ENCODE assay signal across 24 cellular contexts in genomic region chr9:86842573-86842972, GRCh38.
"Had no signal": no experiment of that assay in that cellular context is flagged by ENCODE, and none has a peak within 500 bp of the region (broad histone marks: within the 10 kb centered on the region; RNA-seq: fewer than 3 reads in every experiment).

No MANE protein-coding gene starts in this region.

- H3K27me3 Mint-ChIP-seq: activated CD8-positive, alpha-beta T cell treated with anti-CD3 and anti-CD28 coated beads for 36 hours; activated naive CD8-positive, alpha-beta T cell treated with anti-CD3 and anti-CD28 coated beads, Interleukin-2, amount 10 ng/mL, durations not matched to agents 7 days and 5 days had no signal

- DNase-seq: activated CD4-positive, alpha-beta T cell treated with anti-CD3 and anti-CD28 coated beads for 36 hours; activated CD4-positive, alpha-beta T cell treated with anti-CD3 and anti-CD28 coated beads, Interleukin-2, amount 50 U/mL, for 1 hour; activated CD8-positive, alpha-beta memory T cell treated with anti-CD3 and anti-CD28 coated beads, Interleukin-2, amount 50 U/mL, for 4 hours; activated CD8-positive, alpha-beta T cell treated with anti-CD3 and anti-CD28 coated beads for 36 hours; activated naive CD4-positive, alpha-beta T cell treated with anti-CD3 and anti-CD28 coated beads, Interleukin-2, amount 50 U/mL, for 16 hours; activated naive CD8-positive, alpha-beta T cell treated with anti-CD3 and anti-CD28 coated beads, Interleukin-2, amount 10 ng/mL, durations not matched to agents 7 days and 5 days; aorta; central memory CD4-positive, alpha-beta T cell; Karpas-422; MM.1S; NCI-H1436; NCI-H1694 treated with DMSO at 0.1 percent for 48 hours; NCI-H510A treated with DMSO at 0.1 percent for 48 hours; NCI-H69; NK-92 treated with Interleukin-12 subunit alpha and Interleukin-12 subunit beta, amount 100 ng/mL, for 24 hours; OCI-M1; RPMI8226; T-helper 1 cell; WERI-Rb-1 had no signal

- ATAC-seq: activated CD4-positive, alpha-beta T cell treated with anti-CD3 and anti-CD28 coated beads for 36 hours; activated CD8-positive, alpha-beta T cell treated with anti-CD3 and anti-CD28 coated beads for 36 hours; body of pancreas; Panc1; Right ventricle myocardium inferior had no signal

- H3K27ac ChIP-seq: adrenal gland, body of pancreas, SK-N-MC, WERI-Rb-1 had no signal

- H3K36me3 Mint-ChIP-seq: activated naive CD8-positive, alpha-beta T cell treated with anti-CD3 and anti-CD28 coated beads, Interleukin-2, amount 10 ng/mL, durations not matched to agents 7 days and 5 days had no signal

- H3K4me3 ChIP-seq: adrenal gland, body of pancreas, SK-N-MC had no signal

- H3K4me3 Mint-ChIP-seq: activated CD4-positive, alpha-beta T cell treated with anti-CD3 and anti-CD28 coated beads for 36 hours; activated CD8-positive, alpha-beta T cell treated with anti-CD3 and anti-CD28 coated beads for 36 hours; activated naive CD8-positive, alpha-beta T cell treated with anti-CD3 and anti-CD28 coated beads, Interleukin-2, amount 10 ng/mL, durations not matched to agents 7 days and 5 days had no signal

- H3K4me1 ChIP-seq: adrenal gland, body of pancreas had no signal

- H3K9me3 ChIP-seq: adrenal gland, body of pancreas had no signal

- H3K27ac Mint-ChIP-seq: activated CD4-positive, alpha-beta T cell treated with anti-CD3 and anti-CD28 coated beads for 36 hours; activated CD8-positive, alpha-beta T cell treated with anti-CD3 and anti-CD28 coated beads for 36 hours; activated naive CD8-positive, alpha-beta T cell treated with anti-CD3 and anti-CD28 coated beads, Interleukin-2, amount 10 ng/mL, durations not matched to agents 7 days and 5 days had no signal

- H3K9me3 Mint-ChIP-seq: activated CD8-positive, alpha-beta T cell treated with anti-CD3 and anti-CD28 coated beads for 36 hours; activated naive CD8-positive, alpha-beta T cell treated with anti-CD3 and anti-CD28 coated beads, Interleukin-2, amount 10 ng/mL, durations not matched to agents 7 days and 5 days had no signal

- H3K4me1 Mint-ChIP-seq: activated CD4-positive, alpha-beta T cell treated with anti-CD3 and anti-CD28 coated beads for 36 hours; activated naive CD8-positive, alpha-beta T cell treated with anti-CD3 and anti-CD28 coated beads, Interleukin-2, amount 10 ng/mL, durations not matched to agents 7 days and 5 days had no signal

- H3K36me3 ChIP-seq: adrenal gland, WERI-Rb-1 had no signal

- H3K27me3 ChIP-seq: adrenal gland, body of pancreas had no signal
